ENCODE assay signal across 33 cellular contexts in the genomic region with DNA sequence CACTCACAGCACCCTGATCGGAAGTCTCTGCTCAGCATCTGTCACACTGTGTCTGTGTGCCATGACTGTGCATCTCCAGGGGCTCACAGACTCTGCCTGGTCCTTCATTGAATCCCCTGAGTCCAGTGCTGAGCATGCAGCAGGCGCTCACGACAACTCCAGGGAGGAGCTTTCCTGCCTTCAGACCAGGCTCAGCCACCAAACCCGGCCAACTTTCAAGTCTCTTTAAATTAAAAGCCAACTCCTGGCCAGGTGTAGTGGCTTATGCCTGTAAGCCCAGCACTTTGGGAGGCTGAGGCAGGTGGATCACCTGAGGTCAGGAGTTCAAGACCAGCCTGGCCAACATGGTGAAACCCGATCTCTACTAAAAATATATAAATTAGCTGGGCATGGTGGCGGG. TPM values are rescaled to one million over a fixed set of nuclear protein-coding genes. Genes with fewer than 3 reads are reported as not detected.
"Had no signal": no experiment of that assay in that cellular context is flagged by ENCODE, and none has a peak within 500 bp of the region (broad histone marks: within the 10 kb centered on the region; RNA-seq: fewer than 3 reads in every experiment).

No MANE protein-coding gene starts in this region.

- H3K4me2 ChIP-seq: SK-N-SH had no signal

- H3K4me1 Mint-ChIP-seq: activated CD4-positive, alpha-beta T cell treated with anti-CD3 and anti-CD28 coated beads for 36 hours had no signal

- H3K9me3 ChIP-seq: adrenal gland, body of pancreas, breast epithelium, Peyer's patch, SJSA1, SK-N-SH had no signal

- H3K4me3 ChIP-seq: adrenal gland, body of pancreas, breast epithelium, Peyer's patch, SJSA1 had no signal

- H3K27me3 ChIP-seq: adrenal gland, breast epithelium, Peyer's patch, SJSA1 had no signal

- H3K27me3 Mint-ChIP-seq: activated CD4-positive, alpha-beta T cell treated with anti-CD3 and anti-CD28 coated beads for 36 hours; activated CD4-positive, alpha-beta T cell treated with anti-CD3 and anti-CD28 coated beads, Interleukin-2, amount 10 ng/mL, durations not matched to agents 7 days and 5 days had no signal

- H3K4me3 Mint-ChIP-seq: activated CD4-positive, alpha-beta memory T cell treated with anti-CD3 and anti-CD28 coated beads for 36 hours; activated CD4-positive, alpha-beta T cell treated with anti-CD3 and anti-CD28 coated beads for 36 hours; activated CD4-positive, alpha-beta T cell treated with anti-CD3 and anti-CD28 coated beads, Interleukin-2, amount 10 ng/mL, durations not matched to agents 7 days and 5 days; activated naive CD4-positive, alpha-beta T cell treated with anti-CD3 and anti-CD28 coated beads for 36 hours; activated T-cell treated with anti-CD3 and anti-CD28 coated beads, Interleukin-2, amount 50 U/mL, for 4 hours; activated T-helper 1 cell treated with anti-CD3 and anti-CD28 coated beads, Interleukin-12 subunit alpha, Interleukin-12 subunit beta, Interleukin-2, Interleukin-4 antibody, amounts not matched to agents 30 ng/mL and 10 ng/mL and 1 ng/mL, durations not matched to agents 14 hours and 24 hours and 36 hours; T-helper 1 cell treated with Interleukin-12 subunit alpha and Interleukin-12 subunit beta and Interleukin-4 antibody, amounts not matched to agents 30 μg/mL and 1 μg/mL, for 36 hours; T-helper 2 cell treated with Interferon-gamma antibody and Interleukin-4, amounts not matched to agents 5 μg/mL and 100 μg/mL, for 36 hours; WTC11 had no signal

- H3K27ac ChIP-seq: adrenal gland, body of pancreas, Peyer's patch, SJSA1 had no signal

- H3K36me3 Mint-ChIP-seq: activated CD4-positive, alpha-beta memory T cell treated with anti-CD3 and anti-CD28 coated beads for 36 hours; activated naive CD4-positive, alpha-beta T cell treated with anti-CD3 and anti-CD28 coated beads, Interleukin-2, amount 50 U/mL, for 72 hours; WTC11 had no signal

- H3K36me3 ChIP-seq: adrenal gland, breast epithelium, Peyer's patch, SJSA1 had no signal

- H3K9me3 Mint-ChIP-seq: activated CD4-positive, alpha-beta memory T cell treated with anti-CD3 and anti-CD28 coated beads for 36 hours; activated CD4-positive, alpha-beta T cell treated with anti-CD3 and anti-CD28 coated beads, Interleukin-2, amount 10 ng/mL, durations not matched to agents 7 days and 5 days; activated naive CD4-positive, alpha-beta T cell treated with anti-CD3 and anti-CD28 coated beads for 36 hours; activated naive CD4-positive, alpha-beta T cell treated with anti-CD3 and anti-CD28 coated beads, Interleukin-2, amount 50 U/mL, for 72 hours; activated T-cell treated with anti-CD3 and anti-CD28 coated beads, Interleukin-2, amount 50 U/mL, for 4 hours; activated T-helper 1 cell treated with anti-CD3 and anti-CD28 coated beads, Interleukin-12 subunit alpha, Interleukin-12 subunit beta, Interleukin-2, Interleukin-4 antibody, amounts not matched to agents 30 ng/mL and 10 ng/mL and 1 ng/mL, durations not matched to agents 14 hours and 24 hours and 36 hours; T-helper 1 cell treated with Interleukin-12 subunit alpha and Interleukin-12 subunit beta and Interleukin-4 antibody, amounts not matched to agents 30 μg/mL and 1 μg/mL, for 36 hours; T-helper 2 cell treated with Interferon-gamma antibody and Interleukin-4, amounts not matched to agents 5 μg/mL and 100 μg/mL, for 36 hours; WTC11 had no signal

- H3K9ac ChIP-seq: SK-N-SH had no signal

- ATAC-seq: activated CD4-positive, alpha-beta T cell treated with anti-CD3 and anti-CD28 coated beads for 36 hours; activated CD4-positive, CD25-positive, alpha-beta regulatory T cell treated with anti-CD3 and anti-CD28 coated beads, Interleukin-2, amount 50 U/mL, for 24 hours; activated naive CD4-positive, alpha-beta T cell treated with anti-CD3 and anti-CD28 coated beads, Interleukin-2, amount 50 U/mL, for 72 hours; activated T-cell treated with anti-CD3 and anti-CD28 coated beads, Interleukin-2, amount 50 U/mL, for 4 hours; body of pancreas; WTC11 had no signal

- H3K4me1 ChIP-seq: adrenal gland, body of pancreas, SJSA1 had no signal

- H3K27ac Mint-ChIP-seq: activated CD4-positive, alpha-beta memory T cell treated with anti-CD3 and anti-CD28 coated beads for 36 hours; activated CD4-positive, alpha-beta T cell treated with anti-CD3 and anti-CD28 coated beads for 36 hours; activated CD4-positive, alpha-beta T cell treated with anti-CD3 and anti-CD28 coated beads, Interleukin-2, amount 10 ng/mL, durations not matched to agents 7 days and 5 days; activated naive CD4-positive, alpha-beta T cell treated with anti-CD3 and anti-CD28 coated beads for 36 hours; activated naive CD4-positive, alpha-beta T cell treated with anti-CD3 and anti-CD28 coated beads, Interleukin-2, amount 50 U/mL, for 72 hours; activated T-helper 1 cell treated with anti-CD3 and anti-CD28 coated beads, Interleukin-12 subunit alpha, Interleukin-12 subunit beta, Interleukin-2, Interleukin-4 antibody, amounts not matched to agents 30 ng/mL and 10 ng/mL and 1 ng/mL, durations not matched to agents 14 hours and 24 hours and 36 hours; T-helper 1 cell treated with Interleukin-12 subunit alpha and Interleukin-12 subunit beta and Interleukin-4 antibody, amounts not matched to agents 30 μg/mL and 1 μg/mL, for 36 hours; T-helper 2 cell treated with Interferon-gamma antibody and Interleukin-4, amounts not matched to agents 5 μg/mL and 100 μg/mL, for 36 hours; WTC11 had no signal

- DNase-seq: activated CD4-positive, alpha-beta memory T cell treated with anti-CD3 and anti-CD28 coated beads for 36 hours; activated CD4-positive, alpha-beta T cell treated with anti-CD3 and anti-CD28 coated beads for 36 hours; activated CD4-positive, alpha-beta T cell treated with anti-CD3 and anti-CD28 coated beads, Interleukin-2, amount 10 ng/mL, durations not matched to agents 7 days and 5 days; activated CD8-positive, alpha-beta memory T cell treated with anti-CD3 and anti-CD28 coated beads, Interleukin-2, amount 50 U/mL, for 4 hours; activated gamma-delta T cell treated with Interleukin-2 at 50 U/mL for 16 hours; activated naive CD4-positive, alpha-beta T cell treated with anti-CD3 and anti-CD28 coated beads for 36 hours; activated T-cell treated with anti-CD3 and anti-CD28 coated beads for 4 hours; activated T-cell treated with anti-CD3 and anti-CD28 coated beads, Interleukin-2, amount 50 U/mL, for 4 hours; adrenal gland; body of pancreas; Karpas-422; NCI-H1105; NCI-H1417 treated with DMSO at 0.1 percent for 48 hours; NCI-H187 treated with DMSO at 0.1 percent for 48 hours; NCI-H2081; NCI-H226; NCI-H446 treated with DMSO at 0.1 percent for 48 hours; NCI-H524; NCI-H69; NCI-H82; Peyer's patch; RPMI8226; SHP77 treated with DMSO at 0.1 percent for 48 hours; SK-N-SH had no signal

RNA-seq across cellular contexts. Expression of a gene that starts 24.2 kb away (rescaled TPM):
- total RNA-seq: activated CD4-positive, alpha-beta memory T cell treated with anti-CD3 and anti-CD28 coated beads for 36 hours; activated CD4-positive, alpha-beta T cell treated with anti-CD3 and anti-CD28 coated beads, Interleukin-2, amount 10 ng/mL, durations not matched to agents 7 days and 5 days; activated naive CD4-positive, alpha-beta T cell treated with anti-CD3 and anti-CD28 coated beads for 36 hours; activated naive CD4-positive, alpha-beta T cell treated with anti-CD3 and anti-CD28 coated beads, Interleukin-2, amount 50 U/mL, for 72 hours; activated T-cell treated with anti-CD3 and anti-CD28 coated beads, Interleukin-2, amount 50 U/mL, for 4 hours; cardiac septum; SJSA1 had no signal
